Comparison of ENCODE assay signal across 12 cellular contexts in genomic region chr3:133944181-133944580, GRCh38. TPM values are rescaled to one million over a fixed set of nuclear protein-coding genes. Genes with fewer than 3 reads are reported as not detected.
DNase-seq lines count a peak whose midpoint lies in the region; ATAC-seq, FAIRE-seq and TF ChIP-seq lines count a peak whose summit lies in the region.
"Had no signal": no experiment of that assay in that cellular context is flagged by ENCODE, and none has a peak within 500 bp of the region (broad histone marks: within the 10 kb centered on the region; RNA-seq: fewer than 3 reads in every experiment).

No MANE protein-coding gene starts in this region.

- H3K18ac ChIP-seq in IMR-90 (ENCODE audit: low read depth, low read length), result peak overlapping the region; percentile 8; the same call in 1 of the 2 replicates

- FAIRE-seq in keratinocyte (lab: Jason Lieb, UNC), result no peak

- H4K5ac ChIP-seq in IMR-90 (ENCODE audit: low read depth, low read length), result peak overlapping the region; percentile 11; the same call in 1 of the 2 replicates

- no peaks in the 10 kb centered on the region for H3K36me3 Mint-ChIP-seq in neural progenitor cell

- H3K4me3 ChIP-seq in IMR-90 (ENCODE audit: insufficient read depth, low read depth, low read length), result no peak overlapping the region
- no peak overlapping the region for H3K4me3 ChIP-seq in astrocyte of the spinal cord (ENCODE audit: low read depth, low read length)
- no peak overlapping the region for H3K4me3 ChIP-seq in keratinocyte (ENCODE audit: control insufficient read depth in 2 of 3, extremely low read depth in 1 of 3, insufficient read depth in 2 of 3, low read depth in 1 of 3, low read length in 3 of 3)
- no peak overlapping the region for H3K4me3 ChIP-seq in tibial artery
- no peak overlapping the region for H3K4me3 ChIP-seq in neural progenitor cell
- H3K4me3 ChIP-seq: colonic mucosa, GM23338 had no signal

- H3K27me3 ChIP-seq in IMR-90 (ENCODE audit: control insufficient read depth, insufficient read depth, low read length), result no peaks in the 10 kb centered on the region
- H3K27me3 ChIP-seq in keratinocyte (ENCODE audit: control insufficient read depth, extremely low read depth, insufficient read depth, low read length), result peaks cover 73% of the 10 kb centered on the region
- no peaks in the 10 kb centered on the region for H3K27me3 ChIP-seq in tibial artery
- H3K27me3 ChIP-seq in neural progenitor cell, result no peaks in the 10 kb centered on the region
- H3K27me3 ChIP-seq: colonic mucosa had no signal

- H3K79me2 ChIP-seq in keratinocyte (ENCODE audit: control insufficient read depth, insufficient read depth, low read length), result no peaks in the 10 kb centered on the region
- no peaks in the 10 kb centered on the region for H3K79me2 ChIP-seq in neural progenitor cell (ENCODE audit: low read depth)

- TF ChIP-seq RAD21 in IMR-90 (IDR thresholded peaks at IDR 0.05; ENCODE audit: low read length), result no peak

- no peaks in the 10 kb centered on the region; a peak in 1 of 4 replicates for H3K79me1 ChIP-seq in IMR-90 (ENCODE audit: low read depth in 1 of 2, low read length in 2 of 2)

- peaks cover 6% of the 10 kb centered on the region for H3K4me1 Mint-ChIP-seq in neural progenitor cell

- peak overlapping the region; percentile 70 for H3K23ac ChIP-seq in IMR-90 (ENCODE audit: low read depth, low read length)

- H3K9me3 ChIP-seq in IMR-90 (ENCODE audit: control insufficient read depth, insufficient read depth, low read length) (no peaks in the 10 kb centered on the region), keratinocyte (ENCODE audit: control insufficient read depth, low read depth, low read length) (no peaks in the 10 kb centered on the region), tibial artery (no peaks in the 10 kb centered on the region), neural progenitor cell (ENCODE audit: low read depth) (no peaks in the 10 kb centered on the region)
- H3K9me3 ChIP-seq: colonic mucosa, neutrophil had no signal

- H2BK120ac ChIP-seq in IMR-90 (ENCODE audit: low read depth, low read length), result peak overlapping the region; percentile 87

- POLR2A ChIA-PET in IMR-90 (lab: Charles Lee; ENCODE audit: unreplicated experiment), result no interaction called here

- CTCF ChIA-PET in IMR-90 (lab: Yijun Ruan, JAX), result no interaction called here

- H3K36me3 ChIP-seq in IMR-90 (ENCODE audit: control insufficient read depth, insufficient read depth, low read length) (no peaks in the 10 kb centered on the region), keratinocyte (ENCODE audit: control insufficient read depth in 2 of 2, extremely low read depth in 1 of 2, insufficient read depth in 2 of 2, low read length in 2 of 2) (no peaks in the 10 kb centered on the region), tibial artery (no peaks in the 10 kb centered on the region), neural progenitor cell (no peaks in the 10 kb centered on the region)
- H3K36me3 ChIP-seq: colonic mucosa, neutrophil had no signal

- no peak overlapping the region for H3K27ac Mint-ChIP-seq in neural progenitor cell
- H3K27ac Mint-ChIP-seq: GM23338; T-helper 2 cell treated with Interferon-gamma antibody and Interleukin-4, amounts not matched to agents 5 μg/mL and 100 μg/mL, for 36 hours had no signal

- H3K56ac ChIP-seq in IMR-90 (ENCODE audit: extremely low read depth, insufficient read depth, low read length), result no peak overlapping the region; the same call in 1 of the 2 replicates

- no peak overlapping the region for H3K9ac ChIP-seq in IMR-90 (ENCODE audit: low read depth, low read length)
- no peak overlapping the region for H3K9ac ChIP-seq in keratinocyte (ENCODE audit: control insufficient read depth, extremely low read depth, insufficient read depth, low read length)
- H3K9ac ChIP-seq in neural progenitor cell, result no peak overlapping the region

- no peak for TF ChIP-seq CTCF in IMR-90 (conservative IDR thresholded peaks at IDR 0.05; ENCODE audit: low read depth, low read length)
- no peak for TF ChIP-seq CTCF in astrocyte of the spinal cord (IDR thresholded peaks at IDR 0.05; ENCODE audit: low read depth, low read length)
- TF ChIP-seq CTCF in keratinocyte (optimal IDR thresholded peaks at IDR 0.05 in 1 of 3, IDR thresholded peaks at IDR 0.05 in 1 of 3, conservative IDR thresholded peaks at IDR 0.05 in 1 of 3; ENCODE audit: extremely low read depth in 1 of 3, insufficient read depth in 2 of 3, low read length in 3 of 3), result no peak
- TF ChIP-seq CTCF in tibial artery (IDR thresholded peaks at IDR 0.05), result no peak
- TF ChIP-seq CTCF in neural progenitor cell (IDR thresholded peaks at IDR 0.05), result no peak
- no peak for TF ChIP-seq CTCF in GM20000 (IDR thresholded peaks at IDR 0.05; ENCODE audit: extremely low read depth, missing control alignments)

- H2BK5ac ChIP-seq in IMR-90 (ENCODE audit: low read depth, low read length, poor library complexity, severe bottlenecking), result peak overlapping the region; percentile 74

- H3K27ac ChIP-seq in IMR-90 (ENCODE audit: insufficient read depth, low read length) (peak overlapping the region; percentile 36), keratinocyte (ENCODE audit: control insufficient read depth, insufficient read depth, low read length) (no peak overlapping the region), tibial artery (no peak overlapping the region), neural progenitor cell (no peak overlapping the region)
- H3K27ac ChIP-seq: colonic mucosa, neutrophil had no signal

- peak overlapping the region; percentile 81 for H2BK20ac ChIP-seq in IMR-90 (ENCODE audit: low read depth, low read length)

- ATAC-seq in IMR-90 (ENCODE audit: low read depth) (peak; percentile 75), GM18868 (IDR thresholded peaks at IDR 0.05; ENCODE audit: unreplicated experiment) (no peak)
- ATAC-seq: GM23338 had no signal

- peaks cover 15% of the 10 kb centered on the region for H3K27me3 Mint-ChIP-seq in neural progenitor cell (ENCODE audit: insufficient read depth, low read depth)

- peak overlapping the region; percentile 82 for H2AK5ac ChIP-seq in IMR-90 (ENCODE audit: low read depth, low read length)

- H3K14ac ChIP-seq in IMR-90 (replicated peaks; ENCODE audit: low read depth, low read length), result peak overlapping the region; percentile 70

- H3K4me1 ChIP-seq in IMR-90 (ENCODE audit: control insufficient read depth, insufficient read depth, low read length), result peaks cover 21% of the 10 kb centered on the region
- H3K4me1 ChIP-seq in keratinocyte (ENCODE audit: control insufficient read depth, extremely low read depth, insufficient read depth, low read length), result peaks cover 30% of the 10 kb centered on the region
- peaks cover 0 to 40% (median 13%) of the 10 kb centered on the region in 4 donors for H3K4me1 ChIP-seq in tibial artery
- no peaks in the 10 kb centered on the region for H3K4me1 ChIP-seq in neural progenitor cell
- H3K4me1 ChIP-seq: colonic mucosa had no signal

- H3F3A ChIP-seq in neural progenitor cell (ENCODE audit: low read depth), result no peaks in the 10 kb centered on the region

- peaks cover 28% of the 10 kb centered on the region for H3K9me1 ChIP-seq in IMR-90 (ENCODE audit: insufficient read depth, low read length)
- no peaks in the 10 kb centered on the region for H3K9me1 ChIP-seq in keratinocyte (ENCODE audit: control insufficient read depth, extremely low read depth, insufficient read depth, low read length)

- no CpG with 5 or more reads among the region's 2 CpGs for WGBS in IMR-90 (ENCODE audit: extremely low coverage in 2 of 2, insufficient read length in 1 of 2), 2 experiments

- dilution Hi-C loops in IMR-90 (cut with HindIII; ENCODE audit: low sequenced_read_pairs, unreplicated experiment) (no loop called here), keratinocyte (cut with MboI; ENCODE audit: extremely low pct_ligation_motif_present, low sequenced_read_pairs) (no loop called here)

- H4K20me1 ChIP-seq in IMR-90 (ENCODE audit: insufficient read depth, low read length) (peaks cover 10% of the 10 kb centered on the region), keratinocyte (ENCODE audit: control insufficient read depth, extremely low read depth, insufficient read depth, low read length) (peaks cover 14% of the 10 kb centered on the region), neural progenitor cell (ENCODE audit: low read depth) (no peaks in the 10 kb centered on the region)

- peak overlapping the region; percentile 85 for H2AK9ac ChIP-seq in IMR-90 (replicated peaks; ENCODE audit: low read depth, low read length, poor library complexity)

- TF ChIP-seq POLR2A in IMR-90 (IDR thresholded peaks at IDR 0.05; ENCODE audit: low read depth, low read length), result no peak

- intact Hi-C loops in IMR-90 (cut with micrococcal nuclease) (no loop called here), tibial artery (cut with DNase I; ENCODE audit: low total_unique reads) (no loop called here)

- H3K4me2 ChIP-seq in IMR-90 (ENCODE audit: low read depth, low read length) (peak overlapping the region; percentile 22; the same call in 1 of the 2 replicates), keratinocyte (ENCODE audit: control insufficient read depth, extremely low read depth, insufficient read depth, low read depth, low read length) (peak overlapping the region; percentile 60), neural progenitor cell (no peak overlapping the region)
- H3K4me2 ChIP-seq: GM23338 had no signal

- peak; percentile 81 for DNase-seq in IMR-90
- DNase-seq in astrocyte of the spinal cord (ENCODE audit: low read depth, low spot score), result peak; percentile 62
- DNase-seq in keratinocyte (ENCODE audit: low read depth, low spot score), result no peak
- DNase-seq in tibial artery, result peak; percentile 11 to 33
- DNase-seq in neural progenitor cell (ENCODE audit: low spot score), result no peak
- no peak for DNase-seq in GM20000 (ENCODE audit: low spot score)
- DNase-seq: activated T-cell treated with anti-CD3 and anti-CD28 coated beads for 4 hours had no signal

- in situ Hi-C loops in IMR-90 (cut with MboI; ENCODE audit: low sequenced_read_pairs), result loop anchor here (25.0 kb wide), 1 partner anchor 1207 kb away; no protein-coding TSS in a partner anchor
- in situ Hi-C loops in astrocyte of the spinal cord (cut with HindIII; ENCODE audit: low sequenced_read_pairs), result no loop called here

- peak overlapping the region; percentile 72 for H4K91ac ChIP-seq in IMR-90 (ENCODE audit: insufficient read depth, low read depth, low read length)

- no peak overlapping the region for H3K4me3 Mint-ChIP-seq in neural progenitor cell
- H3K4me3 Mint-ChIP-seq: GM23338; T-helper 2 cell treated with Interferon-gamma antibody and Interleukin-4, amounts not matched to agents 5 μg/mL and 100 μg/mL, for 36 hours had no signal

- H3K4ac ChIP-seq in IMR-90 (ENCODE audit: low read depth, low read length), result peak overlapping the region; percentile 89

- no TSS peak for BruUV-seq in IMR-90 (replicated peaks; lab: Mats Ljungman, UMichigan)

- H3K9me3 Mint-ChIP-seq in neural progenitor cell, result no peaks in the 10 kb centered on the region
- H3K9me3 Mint-ChIP-seq: GM23338; T-helper 2 cell treated with Interferon-gamma antibody and Interleukin-4, amounts not matched to agents 5 μg/mL and 100 μg/mL, for 36 hours had no signal

- H2BK15ac ChIP-seq in IMR-90 (ENCODE audit: low read depth, low read length), result 0 out of 3 replicates have a peak overlapping the region, but pooled peaks have one; percentile 6

- peak overlapping the region; percentile 46 for H2AFZ ChIP-seq in IMR-90 (replicated peaks; ENCODE audit: low read length, poor library complexity)
- H2AFZ ChIP-seq in keratinocyte (ENCODE audit: control insufficient read depth, low read length), result no peak overlapping the region
- H2AFZ ChIP-seq in neural progenitor cell (replicated peaks), result no peak overlapping the region
- H2AFZ ChIP-seq: GM23338 had no signal

- H4K8ac ChIP-seq in IMR-90 (ENCODE audit: low read depth in 2 of 2, low read length in 2 of 2), result peak overlapping the region in 1 of 2 experiments; percentile 58; a peak in 2 of 4 replicates

RNA-seq across cellular contexts. Expression of gene RAB6B, which starts 48.5 kb away (rescaled TPM):
- total RNA-seq in IMR-90 (2012; rRNA removed), result 0.18 and 0.28 TPM in 2 replicates
- 1.2 and 1.4 TPM in 2 replicates for polyA plus RNA-seq in IMR-90 (2012; rRNA removed)
- polyA plus RNA-seq in IMR-90 (2012; cell fraction: cytosol; rRNA removed), result 0.84 and 1.3 TPM in 2 replicates
- 0.74 and 1.2 TPM in 2 replicates for polyA plus RNA-seq in IMR-90 (2012; cell fraction: nucleus; rRNA removed; ENCODE audit: low replicate concordance)
- polyA plus RNA-seq in keratinocyte, result 2.2 to 5.5 TPM (median 2.9 TPM) in 3 replicates
- polyA plus RNA-seq in keratinocyte (2011; ENCODE audit: low read depth), result 2.1 TPM
- 5.9 and 6.5 TPM in 2 replicates for polyA plus RNA-seq in keratinocyte (2011; cell fraction: cytosol; rRNA removed)
- polyA plus RNA-seq in keratinocyte (2011; cell fraction: nucleus; rRNA removed), result 6.3 and 7.9 TPM in 2 replicates
- 1.6 and 4.3 TPM in 2 replicates for polyA plus RNA-seq in keratinocyte (2012; ENCODE audit: low replicate concordance)
- 2.0 to 9.2 TPM (median 6.3 TPM) in 3 replicates for polyA minus RNA-seq in keratinocyte
- polyA minus RNA-seq in keratinocyte (2011; cell fraction: cytosol; rRNA and poly(A)+ RNA removed), result 2.7 TPM
- polyA minus RNA-seq in keratinocyte (2011; cell fraction: nucleus; rRNA and poly(A)+ RNA removed), result 3.4 and 4.8 TPM in 2 replicates
- 7.7 and 10.1 TPM in 2 replicates for total RNA-seq in neural progenitor cell (ENCODE audit: low replicate concordance)

Comparison
In these comparisons a context has a peak if more than half of its experiments do, and no peak if none do; other contexts are left out.
1. DNase-seq: peak in IMR-90 (single experiment), astrocyte of the spinal cord (single experiment) and tibial artery (2 of 2); none in keratinocyte (single experiment), neural progenitor cell (single experiment) and GM20000 (single experiment).